13 cellular contexts compared by ENCODE assay signal in genomic region chr7:5824297-5824610, GRCh38. TPM values are rescaled to one million over a fixed set of nuclear protein-coding genes. Genes with fewer than 3 reads are reported as not detected.
DNase-seq lines count a peak whose midpoint lies in the region; ATAC-seq and TF ChIP-seq lines count a peak whose summit lies in the region.
"Had no signal": no experiment of that assay in that cellular context is flagged by ENCODE, and none has a peak within 500 bp of the region (broad histone marks: within the 10 kb centered on the region; RNA-seq: fewer than 3 reads in every experiment).

No MANE protein-coding gene starts in this region.

- no peaks in the 10 kb centered on the region for H3K79me2 ChIP-seq in SK-N-SH (ENCODE audit: insufficient read depth)

- H3K4me3 ChIP-seq in SK-N-SH (ENCODE audit: low read depth in 2 of 2, low read length in 1 of 2) = peak overlapping the region; percentile 62 to 70; a peak in 2 of 4 replicates
- H3K4me3 ChIP-seq in gastrocnemius medialis = no peak overlapping the region
- no peak overlapping the region for H3K4me3 ChIP-seq in adrenal gland

- H3K4me3 Mint-ChIP-seq in natural killer cell = peak overlapping the region; percentile 87

- in situ Hi-C loops in gastrocnemius medialis (cut with MboI; ENCODE audit: low sequenced_read_pairs in 4 of 4) = no loop called here

- TF ChIP-seq POLR2A in gastrocnemius medialis (IDR thresholded peaks at IDR 0.05) (no peak), adrenal gland (IDR thresholded peaks at IDR 0.05) (no peak)

- no peak overlapping the region for H3K9ac ChIP-seq in SK-N-SH

- peak overlapping the region; percentile 98; the same call in 1 of the 2 replicates for H2AFZ ChIP-seq in SK-N-SH (ENCODE audit: low read depth)

- CTCF ChIA-PET in SK-N-SH (lab: Yijun Ruan, JAX) = no interaction called here

- no peaks in the 10 kb centered on the region for H3K9me3 Mint-ChIP-seq in natural killer cell

- no peak for TF ChIP-seq EP300 in SK-N-SH (IDR thresholded peaks at IDR 0.05; ENCODE audit: borderline replicate concordance in 1 of 2, low read depth in 1 of 2, low read length in 1 of 2)

- WGBS in SK-N-SH (ENCODE audit: low lambda C conversion rate) = 91% methylated on average over 5 of the region's 5 CpGs
- WGBS in adrenal gland, 4 donors = 80 to 89% (median 84%) methylated on average over 5 of the region's 5 CpGs

- H3K36me3 ChIP-seq in SK-N-SH (replicated peaks in 1 of 2; ENCODE audit: control insufficient read depth in 1 of 2, insufficient read depth in 2 of 2, low read length in 1 of 2) (no peaks in the 10 kb centered on the region), gastrocnemius medialis (no peaks in the 10 kb centered on the region), adrenal gland (replicated peaks in 1 of 2) (no peaks in the 10 kb centered on the region)
- H3K36me3 ChIP-seq: transverse colon had no signal

- no peak for TF ChIP-seq CTCF in SK-N-SH (IDR thresholded peaks at IDR 0.05)
- TF ChIP-seq CTCF in natural killer cell (IDR thresholded peaks at IDR 0.05) = no peak
- no peak for TF ChIP-seq CTCF in gastrocnemius medialis (IDR thresholded peaks at IDR 0.05 in 4 of 5, conservative IDR thresholded peaks at IDR 0.05 in 1 of 5)
- TF ChIP-seq CTCF in adrenal gland (IDR thresholded peaks at IDR 0.05) = no peak

- no peaks in the 10 kb centered on the region for H3K27me3 Mint-ChIP-seq in natural killer cell (ENCODE audit: low read depth in 2 of 2)

- H3K27ac Mint-ChIP-seq in natural killer cell = peak overlapping the region; percentile 87 to 90

- DNase-seq in SK-N-SH (no peak), natural killer cell (no peak), gastrocnemius medialis (no peak), adrenal gland (no peak)
- peak; percentile 30 to 37 for DNase-seq in activated T-helper 1 cell treated with anti-CD3 and anti-CD28 coated beads, Interleukin-2, amount 50 U/mL, for 16 hours (ENCODE audit: low read depth in 1 of 2, low spot score in 1 of 2)
- peak; percentile 49 to 74 (median 62) for DNase-seq in stimulated activated naive CD4-positive, alpha-beta T cell (lab: John Stamatoyannopoulos, UW)
- DNase-seq: Kasumi-1, NCI-H82, transverse colon had no signal

- no peaks in the 10 kb centered on the region for H3K36me3 Mint-ChIP-seq in natural killer cell

- H3K4me2 ChIP-seq in SK-N-SH = peak overlapping the region; percentile 97

- H3K9me2 ChIP-seq in SK-N-SH = no peaks in the 10 kb centered on the region

- intact Hi-C loops in natural killer cell (cut with micrococcal nuclease) = loop anchor here (5.0 kb wide), 1 partner anchor 672 kb away; no protein-coding TSS in a partner anchor
- intact Hi-C loops in gastrocnemius medialis (cut with DNase I; ENCODE audit: low total_unique reads) = loop anchor here (5.0 kb wide), 1 partner anchor 42 kb away; the partner anchor contains the start of gene RNF216
- intact Hi-C loops in adrenal gland (cut with DNase I) = no loop called here

- H3K27ac ChIP-seq in SK-N-SH (ENCODE audit: low read depth in 2 of 2, low read length in 1 of 2) (no peak overlapping the region), gastrocnemius medialis (no peak overlapping the region), adrenal gland (no peak overlapping the region)
- H3K27ac ChIP-seq: psoas muscle, transverse colon had no signal

- POLR2A ChIA-PET in SK-N-SH (lab: Yijun Ruan, JAX) = interaction anchor here (0.9 kb wide), 1 partner anchor 14 kb away, joined by 4 read pairs; no protein-coding TSS in a partner anchor

- H3K27me3 ChIP-seq in SK-N-SH (ENCODE audit: insufficient read depth) (no peaks in the 10 kb centered on the region), gastrocnemius medialis (no peaks in the 10 kb centered on the region), adrenal gland (no peaks in the 10 kb centered on the region)
- H3K27me3 ChIP-seq: transverse colon had no signal

- H4K20me1 ChIP-seq in SK-N-SH (ENCODE audit: insufficient read depth) = no peaks in the 10 kb centered on the region

- ATAC-seq in SK-N-SH treated with all-trans-retinoic acid at 6 μM for 48 hours = no peak; the same call in 2 of the 3 replicates
- ATAC-seq in natural killer cell = no peak
- ATAC-seq in HG03565 (IDR thresholded peaks at IDR 0.05; ENCODE audit: unreplicated experiment) = no peak
- ATAC-seq in gastrocnemius medialis = no peak

- H3F3A ChIP-seq in SK-N-SH (replicated peaks; ENCODE audit: insufficient read depth) = no peaks in the 10 kb centered on the region

- peaks cover 12 to 15% of the 10 kb centered on the region in 2 donors for H3K4me1 Mint-ChIP-seq in natural killer cell

- no peaks in the 10 kb centered on the region for H3K9me3 ChIP-seq in SK-N-SH
- H3K9me3 ChIP-seq in gastrocnemius medialis = no peaks in the 10 kb centered on the region
- no peaks in the 10 kb centered on the region for H3K9me3 ChIP-seq in adrenal gland (replicated peaks in 1 of 3)
- H3K9me3 ChIP-seq: psoas muscle, transverse colon had no signal

- TF ChIP-seq RAD21 in SK-N-SH (IDR thresholded peaks at IDR 0.05; ENCODE audit: low read length) = no peak

- H3K4me1 ChIP-seq in SK-N-SH (ENCODE audit: control insufficient read depth in 1 of 2, insufficient read depth in 2 of 2, low read depth in 1 of 2, low read length in 1 of 2) (peaks cover 3 to 7% of the 10 kb centered on the region in 2 experiments; a peak in 1 of 4 replicates), gastrocnemius medialis (peaks cover 0 to 8% of the 10 kb centered on the region in 2 donors), adrenal gland (replicated peaks in 1 of 2) (peaks cover 7 to 10% of the 10 kb centered on the region in 2 donors)

TF ChIP-seq in SK-N-SH, 30 proteins besides CTCF, POLR2A, EP300 and RAD21:
- TF ChIP-seq POLR2AphosphoS5 (IDR thresholded peaks at IDR 0.05; ENCODE audit: low read depth, low read length) (no peak), YY1 (IDR thresholded peaks at IDR 0.05; ENCODE audit: low read depth) (no peak), MXI1 (IDR thresholded peaks at IDR 0.05; ENCODE audit: low read depth, low read length) (no peak), IRF3 (IDR thresholded peaks at IDR 0.05; ENCODE audit: low read depth, low read length) (no peak), GABPA (IDR thresholded peaks at IDR 0.05; ENCODE audit: low read depth) (no peak), NRF1 (IDR thresholded peaks at IDR 0.05; ENCODE audit: low read depth, low read length) (no peak), RCOR1 (IDR thresholded peaks at IDR 0.05; ENCODE audit: low read length) (no peak), JUND (IDR thresholded peaks at IDR 0.05) (no peak)
TF ChIP-seq in SK-N-SH: peak in this region for 0.

TF ChIP-seq in SK-N-SH treated with all-trans-retinoic acid at 6 μM for 48 hours, 23 proteins besides CTCF, POLR2A, EP300 and RAD21 (continues in another document):
- no peak for TF ChIP-seq TOX (CRISPR knock-in tag; IDR thresholded peaks at IDR 0.05; ENCODE audit: borderline replicate concordance)
- TF ChIP-seq ISL1 (CRISPR knock-in tag; IDR thresholded peaks at IDR 0.05) = no peak
- TF ChIP-seq ZFP30 (CRISPR knock-in tag; IDR thresholded peaks at IDR 0.05) = no peak
- TF ChIP-seq POU6F1 (CRISPR knock-in tag; IDR thresholded peaks at IDR 0.05; ENCODE audit: borderline replicate concordance, low read depth) = no peak
- no peak for TF ChIP-seq PPARA (CRISPR knock-in tag; IDR thresholded peaks at IDR 0.05; ENCODE audit: borderline replicate concordance)
- no peak for TF ChIP-seq RARB (CRISPR knock-in tag; IDR thresholded peaks at IDR 0.05)
- no peak for TF ChIP-seq ZNF70 (CRISPR knock-in tag; IDR thresholded peaks at IDR 0.05)
- no peak for TF ChIP-seq CSRNP3 (CRISPR knock-in tag; IDR thresholded peaks at IDR 0.05)
- TF ChIP-seq ZFP3 (CRISPR knock-in tag; IDR thresholded peaks at IDR 0.05) = no peak
- TF ChIP-seq ESRRG (CRISPR knock-in tag; IDR thresholded peaks at IDR 0.05) = no peak

RNA-seq across cellular contexts. Expression of gene RNF216, which starts 42.8 kb away (rescaled TPM):
- polyA plus RNA-seq in SK-N-SH (2012; rRNA removed) (29.5 and 32.1 TPM in 2 replicates), adrenal gland (10 to 100 TPM; 13.6 to 19.6 (median 14.6) TPM)
- polyA plus RNA-seq in SK-N-SH (2012; cell fraction: cytosol; rRNA removed) = 21.7 and 23.4 TPM in 2 replicates
- 53.3 and 54.4 TPM in 2 replicates for polyA plus RNA-seq in SK-N-SH (2012; cell fraction: nucleus; rRNA removed)
- total RNA-seq in natural killer cell (10 to 100 TPM; 73.6 to 86.6 (median 78.7) TPM), gastrocnemius medialis (10 to 100 TPM; 25.4 to 33.0 (median 26.8) TPM), adrenal gland (10 to 100 TPM; 13.7 to 35.7 (median 28.0) TPM)

RNA-seq across cellular contexts. Expression of gene OCM, which starts 56.3 kb away (rescaled TPM):
- not detected in 2 replicates for polyA plus RNA-seq in SK-N-SH (2012; rRNA removed)
- polyA plus RNA-seq in SK-N-SH (2012; cell fraction: cytosol; rRNA removed) = 0.09 TPM in 1 of 2 replicates, not detected in the other
- polyA plus RNA-seq in SK-N-SH (2012; cell fraction: nucleus; rRNA removed) = 0.20 TPM in 1 of 2 replicates, not detected in the other
- total RNA-seq in natural killer cell = under 1 TPM in 2 of 3 donors, not detected in 1; 0.57 to 0.82 TPM
- total RNA-seq in gastrocnemius medialis = not detected
- total RNA-seq in adrenal gland = not detected
- polyA plus RNA-seq in adrenal gland = under 1 TPM; 0.26 to 0.80 (median 0.64) TPM
- total RNA-seq: psoas muscle, transverse colon had no signal
- polyA plus RNA-seq: keratinocyte, psoas muscle had no signal

Comparison
In these comparisons a context has a peak if more than half of its experiments do, and no peak if none do; other contexts are left out.
1. DNase-seq: peak in activated T-helper 1 cell treated with anti-CD3 and anti-CD28 coated beads, Interleukin-2, amount 50 U/mL, for 16 hours (2 of 2) and stimulated activated naive CD4-positive, alpha-beta T cell (6 of 6); none in SK-N-SH (single experiment), natural killer cell (single experiment), gastrocnemius medialis (0 of 2) and adrenal gland (0 of 7).
2. H3K4me3 ChIP-seq: peak in SK-N-SH (2 of 2); none in gastrocnemius medialis (0 of 4) and adrenal gland (0 of 4).
3. intact Hi-C loops: an anchor here in natural killer cell (5.0 kb wide) and gastrocnemius medialis (5.0 kb wide); none called in adrenal gland.